In the genomic region with DNA sequence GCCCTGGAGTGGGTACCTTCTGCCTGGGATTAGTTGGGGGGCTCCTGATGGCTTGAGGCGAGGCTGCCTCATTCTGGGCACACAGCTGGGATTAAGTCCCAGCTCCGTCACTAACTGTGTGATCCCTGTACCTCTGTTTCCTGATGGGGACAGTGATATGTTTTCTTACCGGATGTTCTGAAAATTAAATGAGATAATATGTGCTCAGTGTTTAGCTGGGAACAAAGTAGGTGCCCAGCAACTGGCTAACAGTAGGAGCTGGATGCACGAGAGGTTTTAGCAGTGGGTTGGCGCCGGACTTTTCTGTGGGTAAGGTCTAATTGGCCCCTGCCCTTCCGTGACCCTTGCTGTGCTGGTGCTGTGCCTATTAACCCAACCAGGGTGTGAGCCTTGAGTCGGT, we compare ENCODE assay signal across 7 cellular contexts.
"Had no signal": no experiment of that assay in that cellular context is flagged by ENCODE, and none has a peak within 500 bp of the region (broad histone marks: within the 10 kb centered on the region; RNA-seq: fewer than 3 reads in every experiment).

No MANE protein-coding gene starts in this region.

- H3K36me3 Mint-ChIP-seq: IgD-negative memory B cell had no signal

- H3K4me3 ChIP-seq: K562 had no signal

- H3K4me1 Mint-ChIP-seq: IgD-negative memory B cell had no signal

- FAIRE-seq: HepG2, HTR-8/SVneo, K562 had no signal

- H3K4me3 Mint-ChIP-seq: IgD-negative memory B cell had no signal

- H3K27ac ChIP-seq: HL-60 had no signal

- H3K27ac Mint-ChIP-seq: IgD-negative memory B cell had no signal

- DNase-seq: IMR-90, KBM-7 had no signal
